Comparison of ENCODE assay signal across 2 cellular contexts in the genomic region with DNA sequence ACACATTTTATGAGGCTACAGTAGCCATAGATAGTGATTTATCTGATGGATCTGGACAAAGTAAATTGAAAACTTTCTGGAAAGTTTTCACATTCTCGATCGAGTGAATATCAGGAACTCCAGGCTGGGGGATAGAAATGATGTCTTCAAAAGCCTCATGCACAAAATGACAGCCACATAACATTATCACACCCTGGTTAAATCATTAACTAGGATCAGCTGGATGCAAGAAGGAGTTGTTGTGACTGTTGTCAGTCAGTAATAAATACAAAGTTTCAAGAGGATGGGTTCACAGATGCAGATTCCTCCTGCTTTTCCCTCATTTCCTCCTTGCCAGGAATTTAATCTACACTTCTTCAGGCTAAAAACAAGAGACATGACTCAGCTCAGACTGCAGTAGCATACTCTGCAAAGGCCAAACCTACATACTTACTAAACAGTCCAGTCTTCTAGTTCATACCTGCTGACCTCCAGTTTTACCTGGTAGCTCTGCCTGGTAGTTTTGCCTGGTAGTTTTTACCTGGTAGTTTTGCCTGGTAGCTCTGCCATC.
TF ChIP-seq lines count a peak whose summit lies in the region.

No MANE protein-coding gene starts in this region.

TF ChIP-seq in GM23338, 12 proteins besides CTCF, POLR2A, EP300 and RAD21 (continued from another document and continues in another):
- TF ChIP-seq, protein P1, sequence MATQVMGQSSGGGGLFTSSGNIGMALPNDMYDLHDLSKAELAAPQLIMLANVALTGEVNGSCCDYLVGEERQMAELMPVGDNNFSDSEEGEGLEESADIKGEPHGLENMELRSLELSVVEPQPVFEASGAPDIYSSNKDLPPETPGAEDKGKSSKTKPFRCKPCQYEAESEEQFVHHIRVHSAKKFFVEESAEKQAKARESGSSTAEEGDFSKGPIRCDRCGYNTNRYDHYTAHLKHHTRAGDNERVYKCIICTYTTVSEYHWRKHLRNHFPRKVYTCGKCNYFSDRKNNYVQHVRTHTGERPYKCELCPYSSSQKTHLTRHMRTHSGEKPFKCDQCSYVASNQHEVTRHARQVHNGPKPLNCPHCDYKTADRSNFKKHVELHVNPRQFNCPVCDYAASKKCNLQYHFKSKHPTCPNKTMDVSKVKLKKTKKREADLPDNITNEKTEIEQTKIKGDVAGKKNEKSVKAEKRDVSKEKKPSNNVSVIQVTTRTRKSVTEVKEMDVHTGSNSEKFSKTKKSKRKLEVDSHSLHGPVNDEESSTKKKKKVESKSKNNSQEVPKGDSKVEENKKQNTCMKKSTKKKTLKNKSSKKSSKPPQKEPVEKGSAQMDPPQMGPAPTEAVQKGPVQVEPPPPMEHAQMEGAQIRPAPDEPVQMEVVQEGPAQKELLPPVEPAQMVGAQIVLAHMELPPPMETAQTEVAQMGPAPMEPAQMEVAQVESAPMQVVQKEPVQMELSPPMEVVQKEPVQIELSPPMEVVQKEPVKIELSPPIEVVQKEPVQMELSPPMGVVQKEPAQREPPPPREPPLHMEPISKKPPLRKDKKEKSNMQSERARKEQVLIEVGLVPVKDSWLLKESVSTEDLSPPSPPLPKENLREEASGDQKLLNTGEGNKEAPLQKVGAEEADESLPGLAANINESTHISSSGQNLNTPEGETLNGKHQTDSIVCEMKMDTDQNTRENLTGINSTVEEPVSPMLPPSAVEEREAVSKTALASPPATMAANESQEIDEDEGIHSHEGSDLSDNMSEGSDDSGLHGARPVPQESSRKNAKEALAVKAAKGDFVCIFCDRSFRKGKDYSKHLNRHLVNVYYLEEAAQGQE (IDR thresholded peaks at IDR 0.05; ENCODE audit: unreplicated experiment), result no peak
- TF ChIP-seq ZNF331 (CRISPR knock-in tag; IDR thresholded peaks at IDR 0.05; ENCODE audit: low read depth) (no peak), EZH2phosphoT487 (IDR thresholded peaks at IDR 0.05; ENCODE audit: unreplicated experiment) (no peak), CREB1 (CRISPR knock-in tag; IDR thresholded peaks at IDR 0.05; ENCODE audit: low read depth) (no peak), ZNF462 (CRISPR knock-in tag; IDR thresholded peaks at IDR 0.05) (no peak), ZNF114 (CRISPR knock-in tag; IDR thresholded peaks at IDR 0.05) (no peak), NANOG (IDR thresholded peaks at IDR 0.05; ENCODE audit: borderline replicate concordance) (no peak), POLR2AphosphoS5 (IDR thresholded peaks at IDR 0.05; ENCODE audit: low read depth) (no peak)
- TF ChIP-seq, protein P2, sequence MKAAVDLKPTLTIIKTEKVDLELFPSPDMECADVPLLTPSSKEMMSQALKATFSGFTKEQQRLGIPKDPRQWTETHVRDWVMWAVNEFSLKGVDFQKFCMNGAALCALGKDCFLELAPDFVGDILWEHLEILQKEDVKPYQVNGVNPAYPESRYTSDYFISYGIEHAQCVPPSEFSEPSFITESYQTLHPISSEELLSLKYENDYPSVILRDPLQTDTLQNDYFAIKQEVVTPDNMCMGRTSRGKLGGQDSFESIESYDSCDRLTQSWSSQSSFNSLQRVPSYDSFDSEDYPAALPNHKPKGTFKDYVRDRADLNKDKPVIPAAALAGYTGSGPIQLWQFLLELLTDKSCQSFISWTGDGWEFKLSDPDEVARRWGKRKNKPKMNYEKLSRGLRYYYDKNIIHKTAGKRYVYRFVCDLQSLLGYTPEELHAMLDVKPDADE (IDR thresholded peaks at IDR 0.05), result no peak

TF ChIP-seq in SK-N-SH treated with all-trans-retinoic acid at 6 μM for 48 hours, 23 proteins besides CTCF, POLR2A, EP300 and RAD21 (continued from another document):
- TF ChIP-seq, protein P3, sequence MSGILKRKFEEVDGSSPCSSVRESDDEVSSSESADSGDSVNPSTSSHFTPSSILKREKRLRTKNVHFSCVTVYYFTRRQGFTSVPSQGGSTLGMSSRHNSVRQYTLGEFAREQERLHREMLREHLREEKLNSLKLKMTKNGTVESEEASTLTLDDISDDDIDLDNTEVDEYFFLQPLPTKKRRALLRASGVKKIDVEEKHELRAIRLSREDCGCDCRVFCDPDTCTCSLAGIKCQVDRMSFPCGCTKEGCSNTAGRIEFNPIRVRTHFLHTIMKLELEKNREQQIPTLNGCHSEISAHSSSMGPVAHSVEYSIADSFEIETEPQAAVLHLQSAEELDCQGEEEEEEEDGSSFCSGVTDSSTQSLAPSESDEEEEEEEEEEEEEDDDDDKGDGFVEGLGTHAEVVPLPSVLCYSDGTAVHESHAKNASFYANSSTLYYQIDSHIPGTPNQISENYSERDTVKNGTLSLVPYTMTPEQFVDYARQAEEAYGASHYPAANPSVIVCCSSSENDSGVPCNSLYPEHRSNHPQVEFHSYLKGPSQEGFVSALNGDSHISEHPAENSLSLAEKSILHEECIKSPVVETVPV (CRISPR knock-in tag; IDR thresholded peaks at IDR 0.05), result no peak
- no peak for TF ChIP-seq OSR1 (CRISPR knock-in tag; IDR thresholded peaks at IDR 0.05)
